ENCODE assay signal across 29 cellular contexts in the genomic region with DNA sequence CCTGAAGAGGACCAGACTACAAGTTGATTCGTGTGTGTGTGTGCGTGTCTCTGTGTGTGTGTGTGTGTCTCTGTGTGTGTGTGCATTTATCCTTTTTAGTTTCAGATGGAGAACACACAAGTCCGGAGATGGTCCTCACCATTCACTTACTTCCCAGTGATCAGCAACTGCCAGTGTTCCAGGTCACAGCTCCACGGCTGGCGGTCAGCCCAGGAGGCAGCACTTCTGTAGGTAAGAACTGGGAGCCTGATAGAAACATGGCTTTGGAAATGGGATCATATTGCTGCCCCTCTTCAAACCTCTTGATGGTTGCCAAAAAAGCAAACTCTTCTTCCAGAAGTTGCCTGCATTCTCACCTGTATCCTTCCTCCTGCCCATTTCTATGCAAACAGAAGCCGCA.
"Had no signal": no experiment of that assay in that cellular context is flagged by ENCODE, and none has a peak within 500 bp of the region (broad histone marks: within the 10 kb centered on the region; RNA-seq: fewer than 3 reads in every experiment).

No MANE protein-coding gene starts in this region.

- H3K9ac ChIP-seq: KMS-11, SK-N-SH had no signal

- H3K4me1 ChIP-seq: SJSA1 had no signal

- H3K36me3 ChIP-seq: SJSA1 had no signal

- H3K4me2 ChIP-seq: KMS-11, PC-9, SK-N-SH had no signal

- DNase-seq: Karpas-422, KBM-7, MM.1S, MV-4-11, NCI-H1092, NCI-H1105, NCI-H1417 treated with DMSO at 0.1 percent for 48 hours, NCI-H1436 treated with DMSO at 0.1 percent for 48 hours, NCI-H1694 treated with DMSO at 0.1 percent for 48 hours, NCI-H187 treated with DMSO at 0.1 percent for 48 hours, NCI-H2029, NCI-H2081, NCI-H2171 treated with DMSO at 0.1 percent for 48 hours, NCI-H2227 treated with DMSO at 0.1 percent for 48 hours, NCI-H345, NCI-H446, NCI-H510A treated with DMSO at 0.1 percent for 48 hours, NCI-H524 treated with DMSO at 0.1 percent for 48 hours, NCI-H526 treated with DMSO at 0.1 percent for 48 hours, NCI-H774, PC-9, SHP77 treated with DMSO at 0.1 percent for 48 hours, SK-N-SH, SW 1271 had no signal

- H3K27ac ChIP-seq: KMS-11, PC-9, RWPE1, SJSA1 had no signal

- H2AFZ ChIP-seq: PC-9 had no signal

- H3K4me3 ChIP-seq: PC-9, SJSA1 had no signal

- ATAC-seq: Panc1, Right ventricle myocardium inferior had no signal

- H3K9me3 ChIP-seq: SJSA1, SK-N-SH had no signal

- H3K27me3 ChIP-seq: SJSA1 had no signal
